ENCODE assay signal across 10 cellular contexts in the genomic region with DNA sequence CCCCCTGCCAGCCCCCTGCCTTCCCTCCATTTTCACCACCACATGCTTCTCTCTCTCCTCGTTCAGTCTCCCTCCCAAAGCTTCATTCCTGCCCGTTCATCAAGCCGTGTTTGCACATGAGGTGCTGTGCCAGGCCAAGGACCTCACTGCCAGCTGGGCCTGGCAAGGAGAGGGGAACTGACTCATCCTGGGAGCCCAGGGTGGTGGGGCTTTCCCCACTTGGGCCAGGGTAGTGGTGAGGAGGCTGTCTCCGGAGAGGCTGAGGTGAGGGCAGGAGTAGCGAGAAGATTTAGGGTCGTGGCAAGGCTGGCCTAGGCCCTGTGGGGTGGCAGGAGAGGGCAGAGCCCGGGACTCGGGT. TPM values are rescaled to one million over a fixed set of nuclear protein-coding genes. Genes with fewer than 3 reads are reported as not detected.
DNase-seq lines count a peak whose midpoint lies in the region; ATAC-seq and TF ChIP-seq lines count a peak whose summit lies in the region.
"Had no signal": no experiment of that assay in that cellular context is flagged by ENCODE, and none has a peak within 500 bp of the region (broad histone marks: within the 10 kb centered on the region; RNA-seq: fewer than 3 reads in every experiment).

No MANE protein-coding gene starts in this region.

- intact Hi-C loops in left ventricle myocardium superior (cut with micrococcal nuclease) = no loop called here

- H3K9me3 Mint-ChIP-seq in stimulated activated naive CD8-positive, alpha-beta T cell treated with anti-CD3 and anti-CD28 coated beads, Interleukin-15, amount 100 ng/mL, for 72 hours = peaks cover 0 to 5% of the 10 kb centered on the region in 2 donors

- H3K27ac ChIP-seq in RWPE2 (ENCODE audit: poor library complexity, severe bottlenecking) = no peak overlapping the region
- H3K27ac ChIP-seq in effector memory CD4-positive, alpha-beta T cell (ENCODE audit: insufficient read depth, low read length, poor library complexity, severe bottlenecking) = no peak overlapping the region

- no peak overlapping the region for H3K4me3 Mint-ChIP-seq in stimulated activated naive CD8-positive, alpha-beta T cell treated with anti-CD3 and anti-CD28 coated beads, Interleukin-15, amount 100 ng/mL, for 72 hours

- DNase-seq in activated CD4-positive, alpha-beta T cell treated with anti-CD3 and anti-CD28 coated beads, Interleukin-2, amount 50 U/mL, for 48 hours = peak; percentile 21 to 25
- DNase-seq in activated CD4-positive, alpha-beta T cell treated with anti-CD3 and anti-CD28 coated beads, Interleukin-2, amount 50 U/mL, for 4 hours = no peak
- DNase-seq in RWPE2 (ENCODE audit: low spot score) = no peak
- DNase-seq in left ventricle myocardium superior = peak; percentile 68
- DNase-seq in stimulated activated naive CD8-positive, alpha-beta T cell treated with anti-CD3 and anti-CD28 coated beads, Interleukin-15, amount 100 ng/mL, for 72 hours = peak in 1 of 2 donors; percentile 39
- no peak for DNase-seq in effector memory CD4-positive, alpha-beta T cell
- DNase-seq in Kasumi-1 (lab: John Stamatoyannopoulos, UW) = no peak
- DNase-seq: KBM-7; stimulated activated CD4-positive, alpha-beta T cell treated with anti-CD3 and anti-CD28 coated beads, Interleukin-12 subunit alpha, Interleukin-12 subunit beta, amount 100 ng/mL, for 4 hours had no signal

- no peak overlapping the region for H3K4me3 ChIP-seq in RWPE2 (ENCODE audit: severe bottlenecking)
- no peak overlapping the region for H3K4me3 ChIP-seq in effector memory CD4-positive, alpha-beta T cell (ENCODE audit: insufficient read depth, low read depth, low read length, poor library complexity, severe bottlenecking)

- no peak overlapping the region for H3K27ac Mint-ChIP-seq in stimulated activated naive CD8-positive, alpha-beta T cell treated with anti-CD3 and anti-CD28 coated beads, Interleukin-15, amount 100 ng/mL, for 72 hours

- no peak for TF ChIP-seq CTCF in RWPE2 (IDR thresholded peaks at IDR 0.05; ENCODE audit: poor library complexity, severe bottlenecking)

- H3K27me3 Mint-ChIP-seq in stimulated activated naive CD8-positive, alpha-beta T cell treated with anti-CD3 and anti-CD28 coated beads, Interleukin-15, amount 100 ng/mL, for 72 hours = no peaks in the 10 kb centered on the region

- peak; percentile 84 for ATAC-seq in RWPE2 (ENCODE audit: low read depth)
- ATAC-seq in left ventricle myocardium superior = peak; percentile 43
- ATAC-seq in stimulated activated naive CD8-positive, alpha-beta T cell treated with anti-CD3 and anti-CD28 coated beads, Interleukin-15, amount 100 ng/mL, for 72 hours = peak; percentile 73
- no peak for ATAC-seq in GM21737 (IDR thresholded peaks at IDR 0.05; ENCODE audit: unreplicated experiment)

- H3K4me1 ChIP-seq in RWPE2 (ENCODE audit: insufficient read depth, poor library complexity, severe bottlenecking) = peaks cover 4% of the 10 kb centered on the region
- H3K4me1 ChIP-seq in effector memory CD4-positive, alpha-beta T cell (ENCODE audit: control insufficient read depth, insufficient read depth, low read length, poor library complexity, severe bottlenecking) = no peaks in the 10 kb centered on the region

- peaks cover 16% of the 10 kb centered on the region for H3K4me1 Mint-ChIP-seq in stimulated activated naive CD8-positive, alpha-beta T cell treated with anti-CD3 and anti-CD28 coated beads, Interleukin-15, amount 100 ng/mL, for 72 hours

- no peaks in the 10 kb centered on the region for H3K9me3 ChIP-seq in RWPE2 (ENCODE audit: severe bottlenecking)
- H3K9me3 ChIP-seq in effector memory CD4-positive, alpha-beta T cell (ENCODE audit: control insufficient read depth, low read length) = no peaks in the 10 kb centered on the region

- no peaks in the 10 kb centered on the region for H3K36me3 ChIP-seq in RWPE2 (ENCODE audit: low read depth)
- H3K36me3 ChIP-seq in effector memory CD4-positive, alpha-beta T cell (ENCODE audit: control insufficient read depth, insufficient read depth, low read length) = no peaks in the 10 kb centered on the region

- H3K27me3 ChIP-seq in RWPE2 (ENCODE audit: insufficient read depth, poor library complexity, severe bottlenecking) = no peaks in the 10 kb centered on the region
- H3K27me3 ChIP-seq in effector memory CD4-positive, alpha-beta T cell (replicated peaks; ENCODE audit: control insufficient read depth, insufficient read depth, low read length, poor library complexity, severe bottlenecking) = no peaks in the 10 kb centered on the region

RNA-seq across cellular contexts. Expression of a gene that starts 30.4 kb away (rescaled TPM):
- total RNA-seq in left ventricle myocardium superior = 15.4 TPM

Comparison
In these comparisons a context has a peak if more than half of its experiments do, and no peak if none do; other contexts are left out.
1. DNase-seq: peak in activated CD4-positive, alpha-beta T cell treated with anti-CD3 and anti-CD28 coated beads, Interleukin-2, amount 50 U/mL, for 48 hours (2 of 2) and left ventricle myocardium superior (single experiment); none in activated CD4-positive, alpha-beta T cell treated with anti-CD3 and anti-CD28 coated beads, Interleukin-2, amount 50 U/mL, for 4 hours (0 of 2), RWPE2 (single experiment), effector memory CD4-positive, alpha-beta T cell (0 of 3) and Kasumi-1 (0 of 2).